ENCODE assay signal across 14 cellular contexts in the genomic region with DNA sequence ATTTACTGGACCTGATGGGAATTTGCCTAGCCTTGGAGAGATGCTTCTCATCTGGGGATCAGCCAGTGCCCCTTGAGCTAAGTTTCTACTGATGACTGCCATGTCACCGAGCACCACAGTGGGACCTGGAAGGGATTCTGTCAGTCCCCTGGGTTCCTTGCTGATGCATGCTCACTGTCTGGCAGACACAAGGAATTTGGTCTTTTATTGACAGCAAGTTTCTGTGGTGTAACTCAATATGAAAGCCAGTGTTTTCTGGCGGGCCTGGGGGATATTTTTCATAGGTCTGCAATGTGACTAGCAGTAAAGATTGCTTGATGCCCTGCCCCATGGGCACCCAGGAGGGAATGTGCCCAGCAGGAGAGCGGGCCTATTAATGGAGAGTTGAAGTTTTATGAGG. TPM values are rescaled to one million over a fixed set of nuclear protein-coding genes. Genes with fewer than 3 reads are reported as not detected.
DNase-seq lines count a peak whose midpoint lies in the region; ATAC-seq and TF ChIP-seq lines count a peak whose summit lies in the region.
"Had no signal": no experiment of that assay in that cellular context is flagged by ENCODE, and none has a peak within 500 bp of the region (broad histone marks: within the 10 kb centered on the region; RNA-seq: fewer than 3 reads in every experiment).

No MANE protein-coding gene starts in this region.

- H3K9me3 Mint-ChIP-seq in activated T-helper 1 cell treated with anti-CD3 and anti-CD28 coated beads, Interleukin-12 subunit alpha, Interleukin-12 subunit beta, Interleukin-2, Interleukin-4 antibody, amounts not matched to agents 30 ng/mL and 10 ng/mL and 1 ng/mL, durations not matched to agents 14 hours and 24 hours and 36 hours, result no peaks in the 10 kb centered on the region
- H3K9me3 Mint-ChIP-seq in memory B cell, result no peaks in the 10 kb centered on the region
- no peaks in the 10 kb centered on the region for H3K9me3 Mint-ChIP-seq in stimulated activated memory B cell treated with anti-CD40 and anti-IgM and Interleukin-4, amounts not matched to agents 10 μg/mL and 1 μg/mL and 100 μg/mL, for 72 hours

- peaks cover 18% of the 10 kb centered on the region for H3K36me3 Mint-ChIP-seq in activated T-helper 1 cell treated with anti-CD3 and anti-CD28 coated beads, Interleukin-12 subunit alpha, Interleukin-12 subunit beta, Interleukin-2, Interleukin-4 antibody, amounts not matched to agents 30 ng/mL and 10 ng/mL and 1 ng/mL, durations not matched to agents 14 hours and 24 hours and 36 hours (ENCODE audit: low read depth)
- H3K36me3 Mint-ChIP-seq in memory B cell, result peaks cover 13% of the 10 kb centered on the region
- peaks cover 19% of the 10 kb centered on the region for H3K36me3 Mint-ChIP-seq in stimulated activated memory B cell treated with anti-CD40 and anti-IgM and Interleukin-4, amounts not matched to agents 10 μg/mL and 1 μg/mL and 100 μg/mL, for 72 hours

- no peak overlapping the region for H3K27ac ChIP-seq in HEK293 (ENCODE audit: extremely low read depth, low read depth, low read length)

- peak overlapping the region; percentile 45 for H3K27ac Mint-ChIP-seq in activated T-helper 1 cell treated with anti-CD3 and anti-CD28 coated beads, Interleukin-12 subunit alpha, Interleukin-12 subunit beta, Interleukin-2, Interleukin-4 antibody, amounts not matched to agents 30 ng/mL and 10 ng/mL and 1 ng/mL, durations not matched to agents 14 hours and 24 hours and 36 hours
- peak overlapping the region; percentile 60 for H3K27ac Mint-ChIP-seq in memory B cell
- peak overlapping the region; percentile 7 for H3K27ac Mint-ChIP-seq in stimulated activated memory B cell treated with anti-CD40 and anti-IgM and Interleukin-4, amounts not matched to agents 10 μg/mL and 1 μg/mL and 100 μg/mL, for 72 hours

- H3K36me3 ChIP-seq in HEK293 (ENCODE audit: control insufficient read depth in 2 of 2, insufficient read depth in 1 of 2, low read length in 2 of 2), result peaks cover 14 to 29% of the 10 kb centered on the region in 2 experiments

- no peak for DNase-seq in activated T-helper 1 cell treated with anti-CD3 and anti-CD28 coated beads, Interleukin-12 subunit alpha, Interleukin-12 subunit beta, Interleukin-2, Interleukin-4 antibody, amounts not matched to agents 30 ng/mL and 10 ng/mL and 1 ng/mL, durations not matched to agents 14 hours and 24 hours and 36 hours (ENCODE audit: low spot score)
- no peak for DNase-seq in memory B cell (ENCODE audit: low spot score in 2 of 2)
- no peak for DNase-seq in NAMALWA (ENCODE audit: low spot score)
- DNase-seq in left colon, result no peak
- DNase-seq in activated T-cell treated with anti-CD3 and anti-CD28 coated beads, Interleukin-2, amount 50 U/mL, for 48 hours, result no peak
- DNase-seq: Kasumi-1, MV-4-11, NCI-H2029, NCI-H446, NCI-H524 treated with DMSO at 0.1 percent for 48 hours, NCI-H774 had no signal

- no peak overlapping the region for H3K4me3 Mint-ChIP-seq in activated T-helper 1 cell treated with anti-CD3 and anti-CD28 coated beads, Interleukin-12 subunit alpha, Interleukin-12 subunit beta, Interleukin-2, Interleukin-4 antibody, amounts not matched to agents 30 ng/mL and 10 ng/mL and 1 ng/mL, durations not matched to agents 14 hours and 24 hours and 36 hours
- H3K4me3 Mint-ChIP-seq in memory B cell, result no peak overlapping the region
- H3K4me3 Mint-ChIP-seq in stimulated activated memory B cell treated with anti-CD40 and anti-IgM and Interleukin-4, amounts not matched to agents 10 μg/mL and 1 μg/mL and 100 μg/mL, for 72 hours, result no peak overlapping the region

- H3K9me3 ChIP-seq in HEK293 (ENCODE audit: control insufficient read depth, insufficient read depth, low read depth, low read length), result no peaks in the 10 kb centered on the region

- no peaks in the 10 kb centered on the region for H3K4me1 ChIP-seq in HEK293 (ENCODE audit: control insufficient read depth, insufficient read depth, low read length)

- CTCF ChIA-PET in HEK293 (lab: Yijun Ruan, JAX), result interaction anchor here (0.6 kb wide), 2 partner anchors 123 to 175 kb away, joined by 3 read pairs; no protein-coding TSS in a partner anchor

- no peak overlapping the region for H3K4me3 ChIP-seq in HEK293 (ENCODE audit: low read depth, low read length)

- POLR2A ChIA-PET in HEK293 (lab: Yijun Ruan, JAX), result no interaction called here

- intact Hi-C loops in activated T-helper 1 cell treated with anti-CD3 and anti-CD28 coated beads, Interleukin-12 subunit alpha, Interleukin-12 subunit beta, Interleukin-2, Interleukin-4 antibody, amounts not matched to agents 30 ng/mL and 10 ng/mL and 1 ng/mL, durations not matched to agents 14 hours and 24 hours and 36 hours (cut with micrococcal nuclease), result no loop called here
- intact Hi-C loops in left colon (cut with DNase I, micrococcal nuclease), result no loop called here

- no peak for TF ChIP-seq CTCF in HEK293 (tag by site-specific recombination; IDR thresholded peaks at IDR 0.05)

- H3K4me1 Mint-ChIP-seq in activated T-helper 1 cell treated with anti-CD3 and anti-CD28 coated beads, Interleukin-12 subunit alpha, Interleukin-12 subunit beta, Interleukin-2, Interleukin-4 antibody, amounts not matched to agents 30 ng/mL and 10 ng/mL and 1 ng/mL, durations not matched to agents 14 hours and 24 hours and 36 hours (ENCODE audit: low read depth), result peaks cover 51% of the 10 kb centered on the region
- peaks cover 17% of the 10 kb centered on the region for H3K4me1 Mint-ChIP-seq in memory B cell
- H3K4me1 Mint-ChIP-seq in stimulated activated memory B cell treated with anti-CD40 and anti-IgM and Interleukin-4, amounts not matched to agents 10 μg/mL and 1 μg/mL and 100 μg/mL, for 72 hours, result peaks cover 47% of the 10 kb centered on the region

- no peaks in the 10 kb centered on the region for H3K27me3 Mint-ChIP-seq in activated T-helper 1 cell treated with anti-CD3 and anti-CD28 coated beads, Interleukin-12 subunit alpha, Interleukin-12 subunit beta, Interleukin-2, Interleukin-4 antibody, amounts not matched to agents 30 ng/mL and 10 ng/mL and 1 ng/mL, durations not matched to agents 14 hours and 24 hours and 36 hours (ENCODE audit: insufficient read depth)
- H3K27me3 Mint-ChIP-seq in memory B cell, result no peaks in the 10 kb centered on the region
- no peaks in the 10 kb centered on the region for H3K27me3 Mint-ChIP-seq in stimulated activated memory B cell treated with anti-CD40 and anti-IgM and Interleukin-4, amounts not matched to agents 10 μg/mL and 1 μg/mL and 100 μg/mL, for 72 hours

- ATAC-seq in memory B cell (ENCODE audit: low read depth) (no peak), HG02981 (IDR thresholded peaks at IDR 0.05; ENCODE audit: unreplicated experiment) (no peak), left colon (no peak)
- ATAC-seq in stimulated activated memory B cell treated with anti-CD40 and anti-IgM and Interleukin-4, amounts not matched to agents 10 μg/mL and 1 μg/mL and 100 μg/mL, for 72 hours, result no peak

TF ChIP-seq in HEK293, 187 proteins besides CTCF, POLR2A, EP300 and RAD21:
- TF ChIP-seq, protein P1, sequence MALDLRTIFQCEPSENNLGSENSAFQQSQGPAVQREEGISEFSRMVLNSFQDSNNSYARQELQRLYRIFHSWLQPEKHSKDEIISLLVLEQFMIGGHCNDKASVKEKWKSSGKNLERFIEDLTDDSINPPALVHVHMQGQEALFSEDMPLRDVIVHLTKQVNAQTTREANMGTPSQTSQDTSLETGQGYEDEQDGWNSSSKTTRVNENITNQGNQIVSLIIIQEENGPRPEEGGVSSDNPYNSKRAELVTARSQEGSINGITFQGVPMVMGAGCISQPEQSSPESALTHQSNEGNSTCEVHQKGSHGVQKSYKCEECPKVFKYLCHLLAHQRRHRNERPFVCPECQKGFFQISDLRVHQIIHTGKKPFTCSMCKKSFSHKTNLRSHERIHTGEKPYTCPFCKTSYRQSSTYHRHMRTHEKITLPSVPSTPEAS (tag by site-specific recombination; IDR thresholded peaks at IDR 0.05), result no peak
- TF ChIP-seq ZNF175 (tag by site-specific recombination; IDR thresholded peaks at IDR 0.05), result no peak
- 0 out of 2 replicates have a peak, but pooled peaks have one; percentile 10 for TF ChIP-seq ZIC2 (tag by site-specific recombination; IDR thresholded peaks at IDR 0.05)
- TF ChIP-seq ZNF707 (tag by site-specific recombination; IDR thresholded peaks at IDR 0.05), result no peak
- TF ChIP-seq ZNF391 (tag by site-specific recombination; IDR thresholded peaks at IDR 0.05; ENCODE audit: borderline replicate concordance, low read depth), result no peak
- TF ChIP-seq, protein P2, sequence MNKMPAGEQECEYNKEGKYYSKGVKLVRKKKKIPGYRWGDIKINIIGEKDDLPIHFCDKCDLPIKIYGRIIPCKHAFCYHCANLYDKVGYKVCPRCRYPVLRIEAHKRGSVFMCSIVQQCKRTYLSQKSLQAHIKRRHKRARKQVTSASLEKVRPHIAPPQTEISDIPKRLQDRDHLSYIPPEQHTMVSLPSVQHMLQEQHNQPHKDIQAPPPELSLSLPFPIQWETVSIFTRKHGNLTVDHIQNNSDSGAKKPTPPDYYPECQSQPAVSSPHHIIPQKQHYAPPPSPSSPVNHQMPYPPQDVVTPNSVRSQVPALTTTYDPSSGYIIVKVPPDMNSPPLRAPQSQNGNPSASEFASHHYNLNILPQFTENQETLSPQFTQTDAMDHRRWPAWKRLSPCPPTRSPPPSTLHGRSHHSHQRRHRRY (tag by site-specific recombination; IDR thresholded peaks at IDR 0.05), result no peak
- TF ChIP-seq GLIS1 (tag by site-specific recombination; IDR thresholded peaks at IDR 0.05), result peak; percentile 79
- no peak for TF ChIP-seq ZFHX2 (tag by site-specific recombination; conservative IDR thresholded peaks at IDR 0.05)

RNA-seq across cellular contexts. Expression of a gene that starts 30.7 kb away (rescaled TPM):
- total RNA-seq in activated T-helper 1 cell treated with anti-CD3 and anti-CD28 coated beads, Interleukin-12 subunit alpha, Interleukin-12 subunit beta, Interleukin-2, Interleukin-4 antibody, amounts not matched to agents 30 ng/mL and 10 ng/mL and 1 ng/mL, durations not matched to agents 14 hours and 24 hours and 36 hours, result 34.7 and 37.5 TPM in 2 replicates
- 10 to 100 TPM; 11.6 to 14.0 TPM for total RNA-seq in left colon

Comparison
In these comparisons a context has a peak if more than half of its experiments do, and no peak if none do; other contexts are left out.
1. H3K27ac Mint-ChIP-seq: peak in every context shown above with its lines; median percentile 60 in memory B cell; 45 in activated T-helper 1 cell treated with anti-CD3 and anti-CD28 coated beads, Interleukin-12 subunit alpha, Interleukin-12 subunit beta, Interleukin-2, Interleukin-4 antibody, amounts not matched to agents 30 ng/mL and 10 ng/mL and 1 ng/mL, durations not matched to agents 14 hours and 24 hours and 36 hours; 7 in stimulated activated memory B cell treated with anti-CD40 and anti-IgM and Interleukin-4, amounts not matched to agents 10 μg/mL and 1 μg/mL and 100 μg/mL, for 72 hours.